ENCODE assay signal across 8 cellular contexts in genomic region chr1:244451539-244451950, GRCh38. TPM values are rescaled to one million over a fixed set of nuclear protein-coding genes. Genes with fewer than 3 reads are reported as not detected.
DNase-seq lines count a peak whose midpoint lies in the region; ATAC-seq and TF ChIP-seq lines count a peak whose summit lies in the region.

TSS of gene ADSS2 (minus strand) at chr1:244451909. CDS start at chr1:244451817, 92 bp downstream.

- H3K27ac Mint-ChIP-seq in H9 = peak within 1 kb of the TSS; percentile 77 to 91 (median 86); a peak in 6 of 7 replicates

- intact Hi-C loops in A673 (cut with micrococcal nuclease; ENCODE audit: unreplicated experiment) = no loop called here

- no peak within 1 kb of the TSS for H2AK5ac ChIP-seq in H9 (ENCODE audit: insufficient read length, low read length)

- H3K36me3 ChIP-seq in A673 (ENCODE audit: insufficient read depth, low read length, poor library complexity, severe bottlenecking) (peaks cover 12% of the 10 kb centered on the region), adipocyte (ENCODE audit: control insufficient read depth, insufficient read depth, low read length, severe bottlenecking) (no peaks in the 10 kb centered on the region)

- peak within 1 kb of the TSS; percentile 89 for H2BK5ac ChIP-seq in H9 (ENCODE audit: insufficient read length, low read length)

- H3K9me3 ChIP-seq in A673 (ENCODE audit: low read depth, low read length, poor library complexity, severe bottlenecking) = no peaks in the 10 kb centered on the region
- H3K9me3 ChIP-seq in H9 (ENCODE audit: control insufficient read depth, low read depth, low read length) = no peaks in the 10 kb centered on the region
- no peaks in the 10 kb centered on the region for H3K9me3 ChIP-seq in adipocyte (ENCODE audit: control insufficient read depth, low read length)

- peak within 1 kb of the TSS; percentile 88 for H3K18ac ChIP-seq in H9 (ENCODE audit: insufficient read length, low read depth, low read length)

- no TSS peak for BruUV-seq in A673 (replicated peaks; lab: Mats Ljungman, UMichigan)

- no peak within 1 kb of the TSS for H2AFZ ChIP-seq in H9 (ENCODE audit: low read length)

- H4K20me1 ChIP-seq in H9 (ENCODE audit: control insufficient read depth, insufficient read depth, insufficient read length) = no peaks in the 10 kb centered on the region

- H3K27me3 ChIP-seq in A673 (replicated peaks; ENCODE audit: insufficient read depth, low read depth, low read length, poor library complexity) (no peaks in the 10 kb centered on the region), H9 (ENCODE audit: insufficient read depth, low read length) (no peaks in the 10 kb centered on the region), adipocyte (replicated peaks; ENCODE audit: control insufficient read depth, insufficient read depth, low read length) (no peaks in the 10 kb centered on the region), layer of hippocampus (ENCODE audit: control insufficient read depth, insufficient read depth, low read length) (no peaks in the 10 kb centered on the region)

- H4K91ac ChIP-seq in H9 (ENCODE audit: insufficient read length, low read depth, low read length) = no peak within 1 kb of the TSS

- peaks cover 66 to 71% of the 10 kb centered on the region in 2 experiments for H3K4me1 Mint-ChIP-seq in H9

- H3K9me3 Mint-ChIP-seq in H9 = no peaks in the 10 kb centered on the region; a peak in 1 of 5 replicates

- H3K79me1 ChIP-seq in H9 (ENCODE audit: insufficient read depth, low read depth, low read length, poor library complexity, severe bottlenecking) = no peaks in the 10 kb centered on the region

- TF ChIP-seq CTCF in A673 (conservative IDR thresholded peaks at IDR 0.05; ENCODE audit: low read depth, low read length) (no peak), H9 (conservative IDR thresholded peaks at IDR 0.05) (no peak), subcutaneous adipose tissue (IDR thresholded peaks at IDR 0.05; ENCODE audit: low read depth) (no peak)

- peaks cover 18% of the 10 kb centered on the region; the same call in 1 of the 2 replicates for H3K79me2 ChIP-seq in H9 (ENCODE audit: insufficient read depth, low read length)

- H2BK15ac ChIP-seq in H9 (ENCODE audit: low read depth, low read length) = peak within 1 kb of the TSS; percentile 85; the same call in 1 of the 2 replicates

- H3K27me3 Mint-ChIP-seq in H9 (ENCODE audit: low read depth) = no peaks in the 10 kb centered on the region

- H3K14ac ChIP-seq in H9 (ENCODE audit: insufficient read depth, low read length) = peak within 1 kb of the TSS; percentile 96

- H3K4me1 ChIP-seq in A673 (ENCODE audit: insufficient read depth, low read length, poor library complexity, severe bottlenecking) (peaks cover 37% of the 10 kb centered on the region), H9 (ENCODE audit: insufficient read depth, low read length) (peaks cover 11% of the 10 kb centered on the region; the same call in 1 of the 2 replicates), adipocyte (ENCODE audit: control insufficient read depth, insufficient read depth, low read length) (peaks cover 31% of the 10 kb centered on the region)

- H2BK20ac ChIP-seq in H9 (ENCODE audit: low read depth, low read length, poor library complexity, severe bottlenecking) = no peak within 1 kb of the TSS

- H3K23ac ChIP-seq in H9 (ENCODE audit: insufficient read length, low read depth, low read length) = no peak within 1 kb of the TSS

- DNase-seq in A673 (ENCODE audit: low spot score) = no peak
- DNase-seq in H9 = no peak
- no peak for DNase-seq in adipocyte (ENCODE audit: low read depth)
- DNase-seq in SW480 (ENCODE audit: low spot score) = no peak
- no peak for DNase-seq in NCI-H146 (lab: John Stamatoyannopoulos, UW)

- peak within 1 kb of the TSS; percentile 81; the same call in 1 of the 2 replicates for H3K4ac ChIP-seq in H9 (ENCODE audit: low read depth, low read length)

- no peak within 1 kb of the TSS for H4K5ac ChIP-seq in H9 (ENCODE audit: insufficient read length, low read depth, low read length)

- H3K4me3 ChIP-seq in A673 (ENCODE audit: low read depth, low read length, poor library complexity, severe bottlenecking) = peak within 1 kb of the TSS; percentile 98
- peak within 1 kb of the TSS; percentile 99 for H3K4me3 ChIP-seq in adipocyte (ENCODE audit: low read length)

- ATAC-seq in HG03342 (IDR thresholded peaks at IDR 0.05; ENCODE audit: unreplicated experiment) = no peak

- H3K9ac ChIP-seq in H9 (ENCODE audit: extremely low read depth, insufficient read length, low read length) (peak within 1 kb of the TSS; percentile 97), adipocyte (ENCODE audit: low read length) (peak within 1 kb of the TSS; percentile 99)

- H2BK12ac ChIP-seq in H9 (ENCODE audit: insufficient read length, low read depth, low read length) = peak within 1 kb of the TSS; percentile 70

- no peak within 1 kb of the TSS for H3T11ph ChIP-seq in H9 (ENCODE audit: low read length)

- peak within 1 kb of the TSS; percentile 77 for H3K4me2 ChIP-seq in H9 (ENCODE audit: insufficient read depth, insufficient read length, low read length)

- H3K23me2 ChIP-seq in H9 (ENCODE audit: insufficient read length, low read depth, low read length, poor library complexity, severe bottlenecking) = peaks cover 12% of the 10 kb centered on the region

- no peak within 1 kb of the TSS for H4K8ac ChIP-seq in H9 (replicated peaks; ENCODE audit: insufficient read length, low read depth, low read length)

- WGBS in H9 (ENCODE audit: extremely low coverage, insufficient read length, low lambda C conversion rate) = no CpG with 5 or more reads among the region's 45 CpGs

- peak within 1 kb of the TSS; percentile 87 to 92 for H3K4me3 Mint-ChIP-seq in H9

- no peak within 1 kb of the TSS for H3K56ac ChIP-seq in H9 (ENCODE audit: insufficient read length, low read depth, low read length)

- CTCF ChIA-PET in A673 (lab: Charles Lee) = no interaction called here

- H3K27ac ChIP-seq in A673 (ENCODE audit: low read depth, low read length, poor library complexity, severe bottlenecking) (peak within 1 kb of the TSS; percentile 91), H9 (ENCODE audit: insufficient read length, low read depth, low read length) (peak within 1 kb of the TSS; percentile 57), layer of hippocampus (ENCODE audit: low read depth, low read length) (peak within 1 kb of the TSS; percentile 91)

- POLR2A ChIA-PET in A673 (lab: Charles Lee; ENCODE audit: low non-redundant PET) = no interaction called here

- H3K36me3 Mint-ChIP-seq in H9 (ENCODE audit: insufficient read depth in 1 of 3, low read depth in 3 of 3) = peaks cover 2 to 12% (median 6%) of the 10 kb centered on the region in 3 experiments; a peak in 4 of 7 replicates

- H2BK120ac ChIP-seq in H9 (ENCODE audit: low read depth, low read length, poor library complexity, severe bottlenecking) = no peak within 1 kb of the TSS

RNA-seq across cellular contexts. Expression of gene ADSS2, which starts in this region (rescaled TPM):
- total RNA-seq in A673 (2021) (44.2 and 46.7 TPM in 2 replicates), H9 (2021) (65.4 and 70.1 TPM in 2 replicates), subcutaneous adipose tissue (10 to 100 TPM; 29.6 to 45.7 (median 38.0) TPM)
